ENCODE assay signal across 25 cellular contexts in the genomic region with DNA sequence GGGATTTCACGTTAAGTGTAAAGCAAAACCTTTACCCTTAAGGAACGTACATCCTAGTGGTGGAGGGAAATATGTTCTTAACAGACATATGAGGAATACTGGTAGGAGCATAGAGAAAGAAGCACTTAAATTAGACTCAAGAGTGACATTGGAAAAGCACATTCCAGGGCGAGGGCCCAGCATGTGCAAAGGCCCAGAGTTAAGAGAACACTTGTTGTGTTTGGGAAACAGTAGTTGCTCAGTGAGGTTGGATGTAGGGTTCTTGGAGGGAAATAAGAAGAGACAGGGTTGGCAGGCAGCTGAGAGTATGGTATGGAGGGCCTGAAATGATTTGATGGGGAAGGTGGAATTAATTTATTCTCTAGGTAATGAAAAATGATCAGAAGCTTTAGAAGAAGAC.
DNase-seq lines count a peak whose midpoint lies in the region; ATAC-seq, FAIRE-seq and TF ChIP-seq lines count a peak whose summit lies in the region.
"Had no signal": no experiment of that assay in that cellular context is flagged by ENCODE, and none has a peak within 500 bp of the region (broad histone marks: within the 10 kb centered on the region; RNA-seq: fewer than 3 reads in every experiment).

No MANE protein-coding gene starts in this region.

- TF ChIP-seq CTCF in liver (IDR thresholded peaks at IDR 0.05; ENCODE audit: low read depth, low read length, missing input control) (no peak), HepG2 (CRISPR knock-in tag; IDR thresholded peaks at IDR 0.05) (no peak), nephron progenitor cell (IDR thresholded peaks at IDR 0.05) (no peak)

- no peak overlapping the region for H3K9ac ChIP-seq in liver (ENCODE audit: low read depth in 1 of 2, low read length in 2 of 2)
- H3K9ac ChIP-seq in HepG2 (ENCODE audit: insufficient read depth, low read depth, low read length) = no peak overlapping the region
- peak overlapping the region; percentile 74 for H3K9ac ChIP-seq in adipocyte (ENCODE audit: low read length)
- H3K9ac ChIP-seq: KMS-11 had no signal

- CTCF ChIA-PET in HepG2 (lab: Yijun Ruan, JAX; ENCODE audit: low intra/inter-chr PET ratio, low total read pairs) = no interaction called here

- H3K4me1 ChIP-seq in liver (ENCODE audit: control insufficient read depth in 4 of 4, insufficient read depth in 4 of 4, low read length in 3 of 4) = peaks cover 2 to 32% (median 11%) of the 10 kb centered on the region in 4 donors
- H3K4me1 ChIP-seq in HepG2 (ENCODE audit: insufficient read depth, low read length) = peaks cover 16% of the 10 kb centered on the region
- H3K4me1 ChIP-seq in adipocyte (ENCODE audit: control insufficient read depth, insufficient read depth, low read length) = peaks cover 77% of the 10 kb centered on the region
- H3K4me1 ChIP-seq: Peyer's patch had no signal

- ATAC-seq in HepG2 (no peak), GM19455 (IDR thresholded peaks at IDR 0.05; ENCODE audit: unreplicated experiment) (no peak)
- ATAC-seq: GM23338 had no signal

- no peak for DNase-seq in HepG2 (ENCODE audit: low spot score)
- DNase-seq in adipocyte (ENCODE audit: low read depth) = no peak
- no peak for DNase-seq in nephron progenitor cell
- no peak for DNase-seq in EL
- no peak for DNase-seq in activated CD4-positive, alpha-beta T cell treated with anti-CD3 and anti-CD28 coated beads for 48 hours
- no peak for DNase-seq in OCI-M1 (lab: John Stamatoyannopoulos, UW)
- DNase-seq: 8988T, DMS153, DND-41, H9, NCI-H1048, NCI-H1417, NCI-H1694 treated with DMSO at 0.1 percent for 48 hours, NCI-H2081, NCI-H2171, NCI-H226, NCI-H510A, NCI-H69, Peyer's patch, SHP77 treated with DMSO at 0.1 percent for 48 hours had no signal

- peak overlapping the region; percentile 73 for H3K27ac Mint-ChIP-seq in nephron progenitor cell
- H3K27ac Mint-ChIP-seq: GM23338, H9 had no signal

- no peaks in the 10 kb centered on the region for H3K36me3 Mint-ChIP-seq in nephron progenitor cell (ENCODE audit: low read depth)
- H3K36me3 Mint-ChIP-seq: IgD-negative memory B cell had no signal

- H3K27ac ChIP-seq in liver (ENCODE audit: low read depth in 1 of 2, low read length in 2 of 2) (peak overlapping the region; percentile 69 to 80), HepG2 (ENCODE audit: extremely low read length, insufficient read depth, low read length) (no peak overlapping the region)
- H3K27ac ChIP-seq: KMS-11, Peyer's patch had no signal

- H3K4me1 Mint-ChIP-seq in nephron progenitor cell = peaks cover 85% of the 10 kb centered on the region

- WGBS in liver = 61% methylated on average over 3 of the region's 3 CpGs
- 21% methylated on average over 3 of the region's 3 CpGs for whole genome bisulfite sequencing in HepG2 (ENCODE audit: low lambda C conversion rate)

- TF ChIP-seq EP300 in HepG2 (IDR thresholded peaks at IDR 0.05; ENCODE audit: low read depth in 2 of 2, low read length in 2 of 2) = no peak
- TF ChIP-seq EP300 in HepG2 (CRISPR knock-in tag; IDR thresholded peaks at IDR 0.05; ENCODE audit: borderline replicate concordance) = no peak

- H3K9me3 ChIP-seq in liver (ENCODE audit: control insufficient read depth in 4 of 4, low read length in 3 of 4) (no peaks in the 10 kb centered on the region), HepG2 (ENCODE audit: low read length) (no peaks in the 10 kb centered on the region), adipocyte (ENCODE audit: control insufficient read depth, low read length) (no peaks in the 10 kb centered on the region)
- H3K9me3 ChIP-seq: Peyer's patch had no signal

- POLR2A ChIA-PET in HepG2 (lab: Yijun Ruan, JAX) = no interaction called here

- no peaks in the 10 kb centered on the region for H4K20me1 ChIP-seq in HepG2 (ENCODE audit: insufficient read depth, low read length)

- no peak overlapping the region for H3K4me2 ChIP-seq in HepG2 (ENCODE audit: low read depth, low read length)
- H3K4me2 ChIP-seq: GM23338, KMS-11 had no signal

- H3K4me3 ChIP-seq in liver (ENCODE audit: low read depth in 1 of 3, low read length in 3 of 3) (no peak overlapping the region), HepG2 (replicated peaks in 1 of 3; ENCODE audit: insufficient read depth in 1 of 3, low read depth in 2 of 3, low read length in 3 of 3) (no peak overlapping the region), adipocyte (ENCODE audit: low read length) (no peak overlapping the region)
- H3K4me3 ChIP-seq: GM23338, Peyer's patch had no signal

- FAIRE-seq in HepG2 (lab: Jason Lieb, UNC) = no peak

- H3K9me3 Mint-ChIP-seq in nephron progenitor cell = no peaks in the 10 kb centered on the region
- H3K9me3 Mint-ChIP-seq: GM23338, H9, IgD-negative memory B cell had no signal

- intact Hi-C loops in HepG2 (cut with micrococcal nuclease; ENCODE audit: unreplicated experiment) = no loop called here

- in situ Hi-C loops in HepG2 (cut with HindIII; ENCODE audit: extremely low pct_ligation_motif_present, low pct_unique_long_range_greater_than_20kb) = no loop called here

- H3K27me3 ChIP-seq in liver (ENCODE audit: control insufficient read depth in 4 of 4, insufficient read depth in 4 of 4, low read length in 3 of 4) (no peaks in the 10 kb centered on the region), HepG2 (ENCODE audit: control insufficient read depth in 1 of 2, insufficient read depth in 2 of 2, low read length in 2 of 2) (no peaks in the 10 kb centered on the region), adipocyte (replicated peaks; ENCODE audit: control insufficient read depth, insufficient read depth, low read length) (no peaks in the 10 kb centered on the region)
- H3K27me3 ChIP-seq: Peyer's patch had no signal

- H3K27me3 Mint-ChIP-seq in nephron progenitor cell (ENCODE audit: low read depth, poor library complexity) = peaks cover 2% of the 10 kb centered on the region
- H3K27me3 Mint-ChIP-seq: IgD-negative memory B cell had no signal

- peak overlapping the region; percentile 19 for H3K4me3 Mint-ChIP-seq in nephron progenitor cell
- H3K4me3 Mint-ChIP-seq: GM23338, H9 had no signal

- H2AFZ ChIP-seq in HepG2 (ENCODE audit: low read length) = no peak overlapping the region
- H2AFZ ChIP-seq: GM23338 had no signal

- H3K36me3 ChIP-seq in liver (ENCODE audit: control insufficient read depth in 4 of 4, insufficient read depth in 3 of 4, low read depth in 1 of 4, low read length in 3 of 4) (no peaks in the 10 kb centered on the region), HepG2 (replicated peaks in 1 of 2; ENCODE audit: control insufficient read depth in 1 of 2, insufficient read depth in 2 of 2, low read length in 2 of 2) (no peaks in the 10 kb centered on the region), adipocyte (ENCODE audit: control insufficient read depth, insufficient read depth, low read length, severe bottlenecking) (no peaks in the 10 kb centered on the region)
- H3K36me3 ChIP-seq: Peyer's patch had no signal

- no peaks in the 10 kb centered on the region for H3K79me2 ChIP-seq in HepG2 (ENCODE audit: insufficient read depth, low read length)

- no peak for TF ChIP-seq POLR2A in HepG2 (IDR thresholded peaks at IDR 0.05; ENCODE audit: insufficient read depth in 1 of 2, low read depth in 2 of 2, low read length in 2 of 2)

- no peak for TF ChIP-seq RAD21 in liver (IDR thresholded peaks at IDR 0.05)
- TF ChIP-seq RAD21 in HepG2 (CRISPR knock-in tag; IDR thresholded peaks at IDR 0.05) = no peak

- no TSS peak for BruUV-seq in HepG2 (replicated peaks; lab: Mats Ljungman, UMichigan)

TF ChIP-seq in liver, 16 proteins besides CTCF, POLR2A, EP300 and RAD21 (continues in another document):
- TF ChIP-seq FOXA1 (IDR thresholded peaks at IDR 0.05) = no peak
- no peak for TF ChIP-seq SP1 (IDR thresholded peaks at IDR 0.05)

TF ChIP-seq in HepG2, 621 proteins besides CTCF, POLR2A, EP300 and RAD21 (continues in another document):
- TF ChIP-seq RBAK (CRISPR knock-in tag; IDR thresholded peaks at IDR 0.05) (no peak), KLF12 (CRISPR knock-in tag; IDR thresholded peaks at IDR 0.05; ENCODE audit: borderline replicate concordance) (no peak), BRCA1 (CRISPR knock-in tag; IDR thresholded peaks at IDR 0.05) (no peak), AGO2 (optimal IDR thresholded peaks at IDR 0.05; ENCODE audit: low read depth, low read length) (no peak), MTF1 (CRISPR knock-in tag; IDR thresholded peaks at IDR 0.05) (no peak), ZNF326 (CRISPR knock-in tag; IDR thresholded peaks at IDR 0.05; ENCODE audit: borderline replicate concordance) (no peak), ZFAT (CRISPR knock-in tag; conservative IDR thresholded peaks at IDR 0.05) (no peak), ZMAT3 (CRISPR knock-in tag; conservative IDR thresholded peaks at IDR 0.05) (no peak), ZNF468 (CRISPR knock-in tag; IDR thresholded peaks at IDR 0.05) (no peak), ZNF775 (CRISPR knock-in tag; IDR thresholded peaks at IDR 0.05; ENCODE audit: borderline replicate concordance) (no peak), HOXA5 (CRISPR knock-in tag; IDR thresholded peaks at IDR 0.05) (no peak)
- TF ChIP-seq, protein P1, sequence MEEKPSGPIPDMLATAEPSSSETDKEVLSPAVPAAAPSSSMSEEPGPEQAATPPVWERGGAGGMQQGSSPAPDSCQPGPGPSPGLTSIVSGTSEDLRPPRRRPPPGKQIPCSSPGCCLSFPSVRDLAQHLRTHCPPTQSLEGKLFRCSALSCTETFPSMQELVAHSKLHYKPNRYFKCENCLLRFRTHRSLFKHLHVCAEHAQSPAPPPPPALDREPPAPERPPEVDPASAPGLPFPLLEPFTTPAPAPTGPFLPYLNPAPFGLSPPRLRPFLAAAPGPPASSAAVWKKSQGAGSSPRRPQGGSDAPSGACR (CRISPR knock-in tag; IDR thresholded peaks at IDR 0.05) = no peak
- TF ChIP-seq, protein P2, sequence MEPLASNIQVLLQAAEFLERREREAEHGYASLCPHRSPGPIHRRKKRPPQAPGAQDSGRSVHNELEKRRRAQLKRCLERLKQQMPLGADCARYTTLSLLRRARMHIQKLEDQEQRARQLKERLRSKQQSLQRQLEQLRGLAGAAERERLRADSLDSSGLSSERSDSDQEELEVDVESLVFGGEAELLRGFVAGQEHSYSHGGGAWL (CRISPR knock-in tag; IDR thresholded peaks at IDR 0.05) = no peak
